25 cellular contexts compared by ENCODE assay signal in genomic region chr4:87141428-87141827, GRCh38.
DNase-seq lines count a peak whose midpoint lies in the region; ATAC-seq and TF ChIP-seq lines count a peak whose summit lies in the region.
"Had no signal": no experiment of that assay in that cellular context is flagged by ENCODE, and none has a peak within 500 bp of the region (broad histone marks: within the 10 kb centered on the region; RNA-seq: fewer than 3 reads in every experiment).

No MANE protein-coding gene starts in this region.

- H3K36me3 ChIP-seq in right atrium auricular region (peaks cover 21% of the 10 kb centered on the region), heart right ventricle (peaks cover 0 to 80% (median 8%) of the 10 kb centered on the region in 9 donors), mucosa of rectum (ENCODE audit: control insufficient read depth in 2 of 2, insufficient read depth in 2 of 2, low read length in 2 of 2) (peaks cover 12 to 24% of the 10 kb centered on the region in 2 donors)
- H3K36me3 ChIP-seq: neural progenitor cell had no signal

- WGBS in heart right ventricle, 2 donors = 45 to 69% methylated on average over 3 of the region's 3 CpGs

- TF ChIP-seq CTCF in right atrium auricular region (IDR thresholded peaks at IDR 0.05) (no peak), heart right ventricle (IDR thresholded peaks at IDR 0.05) (no peak)

- CTCF ChIA-PET in HEK293T (lab: Yijun Ruan, JAX) = no interaction called here

- ATAC-seq in Right ventricle myocardium superior (ENCODE audit: poor library complexity) = peak; percentile 52
- ATAC-seq in heart right ventricle = peak in 5 of 8 donors; percentile 26 to 76 (median 52)
- ATAC-seq: stimulated activated memory B cell treated with anti-CD40 and anti-IgM and Interleukin-4, amounts not matched to agents 10 μg/mL and 1 μg/mL and 100 μg/mL, for 72 hours; T-cell had no signal

- no peaks in the 10 kb centered on the region for H3K9me3 ChIP-seq in right atrium auricular region
- H3K9me3 ChIP-seq in heart right ventricle = no peaks in the 10 kb centered on the region
- no peaks in the 10 kb centered on the region for H3K9me3 ChIP-seq in mucosa of rectum (ENCODE audit: control insufficient read depth in 2 of 2, low read length in 2 of 2)
- H3K9me3 ChIP-seq: upper lobe of left lung had no signal

- H3K4me1 ChIP-seq in right atrium auricular region = no peaks in the 10 kb centered on the region
- peaks cover 0 to 7% (median 0%) of the 10 kb centered on the region in 9 donors for H3K4me1 ChIP-seq in heart right ventricle
- H3K4me1 ChIP-seq in mucosa of rectum (ENCODE audit: control insufficient read depth in 2 of 2, insufficient read depth in 2 of 2, low read length in 2 of 2) = peaks cover 8 to 17% of the 10 kb centered on the region in 2 donors
- H3K4me1 ChIP-seq: neural progenitor cell, parathyroid adenoma had no signal

- H3K27ac ChIP-seq in right atrium auricular region (no peak overlapping the region), heart right ventricle (peak overlapping the region in 1 of 10 donors; percentile 6), mucosa of rectum (ENCODE audit: low read depth in 2 of 2, low read length in 2 of 2) (peak overlapping the region; percentile 74)
- H3K27ac ChIP-seq: neural progenitor cell, parathyroid adenoma, upper lobe of left lung had no signal

- H3K4me3 ChIP-seq in right atrium auricular region (no peak overlapping the region), heart right ventricle (no peak overlapping the region), mucosa of rectum (ENCODE audit: low read length in 2 of 2) (peak overlapping the region; percentile 10 to 46)
- H3K4me3 ChIP-seq: neural progenitor cell, upper lobe of left lung had no signal

- intact Hi-C loops in Right ventricle myocardium superior (cut with DNase I) = no loop called here
- intact Hi-C loops in heart right ventricle (cut with DNase I) = loop anchor here in 2 of 10 donors (10.0 kb wide), 1 partner anchor 323 kb away; no protein-coding TSS in a partner anchor

- DNase-seq in Right ventricle myocardium superior (no peak), right atrium auricular region (ENCODE audit: low spot score) (no peak), heart right ventricle (no peak), glomerular visceral epithelial cell (ENCODE audit: extremely low spot score) (no peak), HEK293T (ENCODE audit: extremely low spot score) (no peak)
- no peak for DNase-seq in stimulated activated CD4-positive, alpha-beta T cell treated with anti-CD3 and anti-CD28 coated beads, Interleukin-4, amount 100 ng/mL, for 4 hours
- no peak for DNase-seq in NK-92 treated with Interleukin-12 subunit alpha and Interleukin-12 subunit beta, amount 100 ng/mL, for 24 hours (lab: John Stamatoyannopoulos, UW)
- DNase-seq: activated CD4-positive, alpha-beta T cell treated with anti-CD3 and anti-CD28 coated beads, Interleukin-2, amount 50 U/mL, for 1 hour; activated effector memory CD4-positive, alpha-beta T cell treated with anti-CD3 and anti-CD28 coated beads, Interleukin-2, amount 50 U/mL, for 16 hours; activated T-cell treated with anti-CD3 and anti-CD28 coated beads, Interleukin-2, amount 50 U/mL, for 24 hours; CD4-positive, alpha-beta T cell; DMS 273 treated with DMSO at 0.1 percent for 48 hours; EL; glutamatergic neuron; NCI-H1092 treated with DMSO at 0.1 percent for 48 hours; NCI-H187; NCI-H2171; RPMI8226; stimulated activated CD4-positive, alpha-beta T cell treated with anti-CD3 and anti-CD28 coated beads, Interleukin-15, amount 100 ng/mL, for 24 hours; T-cell; upper lobe of left lung had no signal

- POLR2A ChIA-PET in HEK293T (lab: Yijun Ruan, JAX) = no interaction called here

- no peaks in the 10 kb centered on the region for H3K27me3 ChIP-seq in right atrium auricular region
- no peaks in the 10 kb centered on the region for H3K27me3 ChIP-seq in heart right ventricle
- H3K27me3 ChIP-seq in mucosa of rectum (ENCODE audit: control insufficient read depth in 2 of 2, insufficient read depth in 2 of 2, low read length in 2 of 2) = no peaks in the 10 kb centered on the region
- H3K27me3 ChIP-seq: neural progenitor cell, upper lobe of left lung had no signal

- no peak overlapping the region for H3K9ac ChIP-seq in mucosa of rectum (ENCODE audit: low read depth in 1 of 2, low read length in 2 of 2)
- H3K9ac ChIP-seq: neural progenitor cell, parathyroid adenoma had no signal

TF ChIP-seq in HEK293T, 16 proteins besides CTCF, POLR2A, EP300 and RAD21:
- TF ChIP-seq TARDBP (IDR thresholded peaks at IDR 0.05) (no peak), SP1 (IDR thresholded peaks at IDR 0.05) (no peak)
TF ChIP-seq in HEK293T: peak in this region for 0.

Comparison
In these comparisons a context has a peak if more than half of its experiments do, and no peak if none do; other contexts are left out.
1. H3K27ac ChIP-seq: peak in mucosa of rectum (2 of 2); none in right atrium auricular region (0 of 2).
2. H3K4me3 ChIP-seq: peak in mucosa of rectum (2 of 2); none in right atrium auricular region (0 of 2) and heart right ventricle (0 of 10).